16 cellular contexts compared by ENCODE assay signal in genomic region chr10:48649349-48649944, GRCh38. TPM values are rescaled to one million over a fixed set of nuclear protein-coding genes. Genes with fewer than 3 reads are reported as not detected.
A peak's percentile ranks its signal among the peaks of the same experiment; 100 is the strongest.
DNase-seq lines count a peak whose midpoint lies in the region; ATAC-seq and TF ChIP-seq lines count a peak whose summit lies in the region.
"Had no signal": no experiment of that assay in that cellular context is flagged by ENCODE, and none has a peak within 500 bp of the region (broad histone marks: within the 10 kb centered on the region; RNA-seq: fewer than 3 reads in every experiment).

No MANE protein-coding gene starts in this region.

- no peaks in the 10 kb centered on the region for H3K36me3 Mint-ChIP-seq in activated CD8-positive, alpha-beta T cell treated with anti-CD3 and anti-CD28 coated beads, Interleukin-2, amount 10 ng/mL, durations not matched to agents 7 days and 5 days (ENCODE audit: low read depth)

- H3K27me3 Mint-ChIP-seq in activated CD8-positive, alpha-beta T cell treated with anti-CD3 and anti-CD28 coated beads, Interleukin-2, amount 10 ng/mL, durations not matched to agents 7 days and 5 days (ENCODE audit: low read depth), result peaks cover 43% of the 10 kb centered on the region

- peaks cover 13% of the 10 kb centered on the region for H3K4me1 Mint-ChIP-seq in activated CD8-positive, alpha-beta T cell treated with anti-CD3 and anti-CD28 coated beads, Interleukin-2, amount 10 ng/mL, durations not matched to agents 7 days and 5 days (ENCODE audit: low read depth)

- CTCF ChIA-PET in activated CD8-positive, alpha-beta T cell treated with anti-CD3 and anti-CD28 coated beads, Interleukin-2, amount 10 ng/mL, durations not matched to agents 7 days and 5 days (lab: Charles Lee), result no interaction called here

- no peaks in the 10 kb centered on the region for H3K36me3 ChIP-seq in right atrium auricular region
- H3K36me3 ChIP-seq: cardiac muscle cell, transverse colon had no signal

- POLR2A ChIA-PET in activated CD8-positive, alpha-beta T cell treated with anti-CD3 and anti-CD28 coated beads, Interleukin-2, amount 10 ng/mL, durations not matched to agents 7 days and 5 days (lab: Charles Lee), result no interaction called here

- TF ChIP-seq CTCF in right atrium auricular region (IDR thresholded peaks at IDR 0.05) (peak in 1 of 2 donors; percentile 10), foreskin keratinocyte (conservative IDR thresholded peaks at IDR 0.05) (peak; percentile 11)

- no peak overlapping the region for H3K4me3 ChIP-seq in right atrium auricular region
- H3K4me3 ChIP-seq: cardiac muscle cell, transverse colon had no signal

- intact Hi-C loops in cardiac septum (cut with DNase I), result no loop called here

- H3K27ac ChIP-seq in right atrium auricular region (no peak overlapping the region), foreskin keratinocyte (no peak overlapping the region)
- H3K27ac ChIP-seq: cardiac muscle cell, transverse colon had no signal

- ATAC-seq in foreskin keratinocyte (no peak), GM18511 (IDR thresholded peaks at IDR 0.05; ENCODE audit: unreplicated experiment) (no peak), GM21528 (IDR thresholded peaks at IDR 0.05; ENCODE audit: low FRiP score, unreplicated experiment) (no peak)
- ATAC-seq in activated CD8-positive, alpha-beta T cell treated with anti-CD3 and anti-CD28 coated beads, Interleukin-2, amount 10 ng/mL, durations not matched to agents 7 days and 5 days, result no peak

- no peaks in the 10 kb centered on the region for H3K27me3 ChIP-seq in right atrium auricular region
- peaks cover 30% of the 10 kb centered on the region for H3K27me3 ChIP-seq in foreskin keratinocyte

- H3K9me3 ChIP-seq in right atrium auricular region, result no peaks in the 10 kb centered on the region
- H3K9me3 ChIP-seq: transverse colon had no signal

- no peaks in the 10 kb centered on the region for H3K9me3 Mint-ChIP-seq in activated CD8-positive, alpha-beta T cell treated with anti-CD3 and anti-CD28 coated beads, Interleukin-2, amount 10 ng/mL, durations not matched to agents 7 days and 5 days (ENCODE audit: insufficient read depth)

- H3K27ac Mint-ChIP-seq in activated CD8-positive, alpha-beta T cell treated with anti-CD3 and anti-CD28 coated beads, Interleukin-2, amount 10 ng/mL, durations not matched to agents 7 days and 5 days, result no peak overlapping the region

- no peak overlapping the region for H3K4me3 Mint-ChIP-seq in activated CD8-positive, alpha-beta T cell treated with anti-CD3 and anti-CD28 coated beads, Interleukin-2, amount 10 ng/mL, durations not matched to agents 7 days and 5 days

- H3K4me1 ChIP-seq in right atrium auricular region (no peaks in the 10 kb centered on the region), foreskin keratinocyte (no peaks in the 10 kb centered on the region)
- H3K4me1 ChIP-seq: transverse colon had no signal

- DNase-seq in right atrium auricular region (ENCODE audit: low spot score), result peak; percentile 46
- no peak for DNase-seq in cardiac septum (ENCODE audit: low spot score)
- DNase-seq in UCSD-AML1 (lab: John Stamatoyannopoulos, UW; ENCODE audit: unreplicated experiment), result peak; percentile 52
- DNase-seq in foreskin keratinocyte, result no peak
- no peak for DNase-seq in glomerular visceral epithelial cell (ENCODE audit: extremely low spot score)
- no peak for DNase-seq in activated CD8-positive, alpha-beta T cell treated with anti-CD3 and anti-CD28 coated beads, Interleukin-2, amount 10 ng/mL, durations not matched to agents 7 days and 5 days
- DNase-seq: activated naive CD4-positive, alpha-beta T cell treated with anti-CD3 and anti-CD28 coated beads, Interleukin-2, amount 50 U/mL, for 16 hours; mesenchymal stem cell; NCI-H1105; NCI-H526; SHP77 treated with DMSO at 0.1 percent for 48 hours; stimulated activated CD4-positive, alpha-beta T cell treated with anti-CD3 and anti-CD28 coated beads, Interleukin-12 subunit alpha, Interleukin-12 subunit beta, amount 100 ng/mL, for 4 hours; transverse colon had no signal

RNA-seq across cellular contexts. Expression of gene WDFY4, which starts 35.2 kb away (rescaled TPM):
- total RNA-seq in right atrium auricular region, result 1 to 10 TPM in 1 of 2 donors, under 1 TPM in 1; 0.70 to 2.0 TPM
- total RNA-seq in cardiac septum, result 1.5 TPM
- total RNA-seq in foreskin keratinocyte, result 0.04 TPM in 1 of 2 replicates, not detected in the other
- not detected in 2 replicates for polyA plus RNA-seq in foreskin keratinocyte
- under 1 TPM; 0.16 to 0.37 TPM for total RNA-seq in activated CD8-positive, alpha-beta T cell treated with anti-CD3 and anti-CD28 coated beads, Interleukin-2, amount 10 ng/mL, durations not matched to agents 7 days and 5 days
- total RNA-seq: cardiac muscle cell had no signal
- polyA plus RNA-seq: cardiac muscle cell had no signal

RNA-seq across cellular contexts. Expression of gene ARHGAP22, which starts 44.6 kb away (rescaled TPM):
- 1 to 10 TPM; 1.8 to 5.7 TPM for total RNA-seq in right atrium auricular region
- 4.4 TPM for total RNA-seq in cardiac septum
- total RNA-seq in foreskin keratinocyte, result 5.2 and 7.1 TPM in 2 replicates
- 6.1 and 7.1 TPM in 2 replicates for polyA plus RNA-seq in foreskin keratinocyte
- total RNA-seq in activated CD8-positive, alpha-beta T cell treated with anti-CD3 and anti-CD28 coated beads, Interleukin-2, amount 10 ng/mL, durations not matched to agents 7 days and 5 days, result not detected

Comparison
In these comparisons a context has a peak if more than half of its experiments do, and no peak if none do; other contexts are left out.
1. DNase-seq: peak in right atrium auricular region (single experiment) and UCSD-AML1 (single experiment); none in cardiac septum (single experiment), foreskin keratinocyte (0 of 2), glomerular visceral epithelial cell (single experiment) and activated CD8-positive, alpha-beta T cell treated with anti-CD3 and anti-CD28 coated beads, Interleukin-2, amount 10 ng/mL, durations not matched to agents 7 days and 5 days (single experiment).